In the genomic region with DNA sequence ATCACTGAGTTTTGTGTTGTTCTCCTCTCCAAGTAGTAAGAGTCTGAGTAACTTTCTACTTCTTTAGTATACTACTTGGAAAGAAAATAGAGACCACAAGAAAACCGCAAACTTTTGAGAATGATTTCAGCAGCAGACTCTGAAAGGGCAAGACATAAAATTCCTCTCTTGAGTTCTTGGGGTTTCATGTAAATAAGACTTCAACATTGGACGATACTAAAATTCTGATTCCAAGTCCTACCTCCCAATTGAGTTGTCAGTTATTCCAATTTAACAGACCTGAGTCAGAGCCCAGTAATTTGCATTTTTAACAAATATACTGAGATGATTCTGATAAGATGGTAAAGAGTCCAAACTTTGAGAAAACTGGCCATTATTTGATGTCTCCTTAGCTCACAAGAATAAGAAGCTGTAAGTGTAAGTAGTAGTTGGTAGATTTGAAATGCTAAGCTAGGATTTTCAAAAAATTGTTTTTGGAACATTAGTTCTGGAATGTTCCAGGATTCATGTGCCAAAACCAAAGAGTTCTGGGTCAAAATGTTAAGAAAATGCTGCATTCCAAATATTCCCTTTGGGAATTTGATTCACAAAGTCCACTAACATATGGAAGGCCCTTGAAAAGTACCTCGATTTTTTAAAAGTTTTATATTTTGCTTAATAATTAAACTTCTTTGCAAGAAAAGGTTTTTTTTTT, we compare ENCODE assay signal across 18 cellular contexts.
DNase-seq lines count a peak whose midpoint lies in the region; ATAC-seq and FAIRE-seq lines count a peak whose summit lies in the region.
"Had no signal": no experiment of that assay in that cellular context is flagged by ENCODE, and none has a peak within 500 bp of the region (broad histone marks: within the 10 kb centered on the region; RNA-seq: fewer than 3 reads in every experiment).

No MANE protein-coding gene starts in this region.

- ATAC-seq in stimulated activated naive CD8-positive, alpha-beta T cell treated with anti-CD3 and anti-CD28 coated beads, Interleukin-15, Interleukin-2, amounts not matched to agents 100 U/mL and 50 U/mL, for 24 hours = peak; percentile 34
- ATAC-seq in GM18511 (IDR thresholded peaks at IDR 0.05; ENCODE audit: unreplicated experiment) (no peak), HG02610 (IDR thresholded peaks at IDR 0.05; ENCODE audit: unreplicated experiment) (no peak)

- no peak for DNase-seq in GM19239 (ENCODE audit: insufficient read length, low spot score)
- DNase-seq in astrocyte of the hippocampus (ENCODE audit: low read depth, low spot score) = peak; percentile 53
- no peak for DNase-seq in frontal cortex (ENCODE audit: low spot score in 2 of 2)
- no peak for DNase-seq in stimulated activated naive CD8-positive, alpha-beta T cell treated with anti-CD3 and anti-CD28 coated beads, Interleukin-15, Interleukin-2, amounts not matched to agents 100 U/mL and 50 U/mL, for 24 hours
- no peak for DNase-seq in substantia nigra (lab: John Stamatoyannopoulos, UW)
- no peak for DNase-seq in NCI-H446 treated with DMSO at 0.1 percent for 48 hours (lab: John Stamatoyannopoulos, UW)
- DNase-seq: activated B cell treated with CpG ODN at 0.5 μM for 24 hours, AML-193, cortex of kidney, head of caudate nucleus, immature natural killer cell, mesendoderm, NCI-H1694 treated with DMSO at 0.1 percent for 48 hours, nephron progenitor cell, SJCRH30, stomach had no signal

- H3K27ac ChIP-seq in substantia nigra (ENCODE audit: low read depth, low read length, poor library complexity, severe bottlenecking) = no peak overlapping the region
- H3K27ac ChIP-seq: SJCRH30, stomach had no signal

- FAIRE-seq in GM19239 (lab: Jason Lieb, UNC) (peak; percentile 78), frontal cortex (lab: Jason Lieb, UNC) (peak; percentile 23)
